In the genomic region with DNA sequence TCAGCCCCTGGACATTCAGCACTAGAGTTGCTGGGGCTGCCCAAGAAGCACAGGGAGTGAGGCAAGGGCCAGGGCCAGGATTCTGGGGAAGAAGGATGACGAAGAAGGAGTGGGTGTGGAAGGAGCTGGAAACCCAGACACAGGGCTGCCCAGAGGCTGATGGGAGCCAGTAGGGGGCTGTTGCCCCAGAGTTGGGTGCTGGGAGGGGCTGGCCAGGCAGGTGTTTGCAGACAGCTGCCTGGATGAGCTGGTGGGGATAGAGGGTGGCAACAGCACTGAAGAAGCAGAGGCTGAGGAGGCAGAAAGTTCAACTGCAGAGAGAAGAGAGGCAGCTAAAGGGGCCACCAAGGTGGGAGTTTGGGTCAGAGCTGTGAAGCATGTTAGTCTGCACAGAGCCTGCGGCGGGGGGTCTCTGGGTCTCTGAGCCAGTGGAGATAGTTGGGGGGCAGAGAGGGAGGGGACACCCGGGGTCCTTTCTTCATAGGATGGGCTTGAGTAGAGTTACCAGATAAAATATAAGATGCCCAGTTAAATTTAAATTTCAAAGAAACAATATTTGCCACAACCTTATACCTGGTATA, we compare ENCODE assay signal across 15 cellular contexts. TPM values are rescaled to one million over a fixed set of nuclear protein-coding genes. Genes with fewer than 3 reads are reported as not detected.
A peak's percentile ranks its signal among the peaks of the same experiment; 100 is the strongest.
DNase-seq lines count a peak whose midpoint lies in the region; ATAC-seq and TF ChIP-seq lines count a peak whose summit lies in the region.
"Had no signal": no experiment of that assay in that cellular context is flagged by ENCODE, and none has a peak within 500 bp of the region (broad histone marks: within the 10 kb centered on the region; RNA-seq: fewer than 3 reads in every experiment).

No MANE protein-coding gene starts in this region.

- no peaks in the 10 kb centered on the region for H3K27me3 ChIP-seq in DND-41 (ENCODE audit: insufficient read depth, low read length, poor library complexity)
- H3K27me3 ChIP-seq in RWPE2 (ENCODE audit: insufficient read depth, poor library complexity, severe bottlenecking), result no peaks in the 10 kb centered on the region
- no peaks in the 10 kb centered on the region for H3K27me3 ChIP-seq in foreskin keratinocyte
- H3K27me3 ChIP-seq: testis had no signal

- no peak overlapping the region for H2AFZ ChIP-seq in DND-41 (ENCODE audit: low read depth, low read length)

- no peaks in the 10 kb centered on the region for H4K20me1 ChIP-seq in DND-41 (ENCODE audit: insufficient read depth, low read length)

- H3K4me2 ChIP-seq in DND-41 (ENCODE audit: insufficient read depth, low read length), result no peak overlapping the region

- no peaks in the 10 kb centered on the region for H3K79me2 ChIP-seq in DND-41 (ENCODE audit: insufficient read depth, low read length)

- no peaks in the 10 kb centered on the region for H3K4me1 ChIP-seq in DND-41 (ENCODE audit: insufficient read depth, low read length)
- peaks cover 5% of the 10 kb centered on the region for H3K4me1 ChIP-seq in RWPE2 (ENCODE audit: insufficient read depth, poor library complexity, severe bottlenecking)
- H3K4me1 ChIP-seq in foreskin keratinocyte, result peaks cover 10% of the 10 kb centered on the region

- H3K9ac ChIP-seq in DND-41 (ENCODE audit: low read depth, low read length), result no peak overlapping the region

- H3K9me3 ChIP-seq in DND-41 (ENCODE audit: insufficient read depth, low read length, severe bottlenecking), result no peaks in the 10 kb centered on the region
- no peaks in the 10 kb centered on the region for H3K9me3 ChIP-seq in RWPE2 (ENCODE audit: severe bottlenecking)
- H3K9me3 ChIP-seq: testis had no signal

- DNase-seq in DND-41, result no peak
- no peak for DNase-seq in RWPE2 (ENCODE audit: low spot score)
- DNase-seq in foreskin keratinocyte, result no peak
- DNase-seq in sciatic nerve (ENCODE audit: low spot score), result no peak
- no peak for DNase-seq in H4 (ENCODE audit: low spot score)
- DNase-seq in NCI-H226, result no peak
- DNase-seq: activated CD4-positive, alpha-beta T cell treated with anti-CD3 and anti-CD28 coated beads, Interleukin-2, amount 10 ng/mL, durations not matched to agents 7 days and 5 days; activated T-cell treated with anti-CD3 and anti-CD28 coated beads, Interleukin-2, amount 50 U/mL, for 4 hours; C1 segment of cervical spinal cord; NCI-H1436 treated with DMSO at 0.1 percent for 48 hours; NCI-H526 treated with DMSO at 0.1 percent for 48 hours; testis had no signal

- ATAC-seq in DND-41 (ENCODE audit: insufficient read depth, low read depth) (peak; percentile 57; the same call in 2 of the 3 replicates), RWPE2 (ENCODE audit: low read depth) (peak; percentile 55; the same call in 2 of the 3 replicates), foreskin keratinocyte (peak; percentile 14), sciatic nerve (peak; percentile 46), HG02885 (IDR thresholded peaks at IDR 0.05; ENCODE audit: poor library complexity, unreplicated experiment) (no peak)
- ATAC-seq: activated T-cell treated with anti-CD3 and anti-CD28 coated beads, Interleukin-2, amount 50 U/mL, for 4 hours had no signal

- intact Hi-C loops in sciatic nerve (cut with DNase I), result no loop called here

- TF ChIP-seq CTCF in DND-41 (IDR thresholded peaks at IDR 0.05; ENCODE audit: borderline replicate concordance, extremely low read depth, low read length, poor library complexity, severe bottlenecking) (no peak), RWPE2 (IDR thresholded peaks at IDR 0.05; ENCODE audit: poor library complexity, severe bottlenecking) (no peak), foreskin keratinocyte (conservative IDR thresholded peaks at IDR 0.05) (no peak)

- no peaks in the 10 kb centered on the region for H3K36me3 ChIP-seq in DND-41 (ENCODE audit: insufficient read depth, low read length)
- H3K36me3 ChIP-seq in RWPE2 (ENCODE audit: low read depth), result no peaks in the 10 kb centered on the region

- H3K27ac ChIP-seq in DND-41 (ENCODE audit: low read length) (no peak overlapping the region), RWPE2 (ENCODE audit: poor library complexity, severe bottlenecking) (no peak overlapping the region), foreskin keratinocyte (no peak overlapping the region)

- H3K4me3 ChIP-seq in DND-41 (ENCODE audit: low read depth in 1 of 2, low read length in 2 of 2), result no peak overlapping the region
- no peak overlapping the region for H3K4me3 ChIP-seq in RWPE2 (ENCODE audit: severe bottlenecking)
- H3K4me3 ChIP-seq: GM12878, testis had no signal

RNA-seq across cellular contexts. Expression of gene AQP7, which starts 2.5 kb away (rescaled TPM):
- total RNA-seq in foreskin keratinocyte, result not detected in 2 replicates
- polyA plus RNA-seq in foreskin keratinocyte, result not detected in 2 replicates
- total RNA-seq in sciatic nerve, result 36.7 TPM
- 0.97 TPM in 1 of 2 replicates, not detected in the other for total RNA-seq in H4 (2014; rRNA removed; shearing (Covaris generic))
- total RNA-seq: activated T-cell treated with anti-CD3 and anti-CD28 coated beads, Interleukin-2, amount 50 U/mL, for 4 hours; dermis microvascular lymphatic vessel endothelial cell; GM12878 had no signal

RNA-seq across cellular contexts. Expression of gene AQP3, which starts 42.5 kb away (rescaled TPM):
- total RNA-seq in foreskin keratinocyte, result 129 and 173 TPM in 2 replicates
- 138 and 192 TPM in 2 replicates for polyA plus RNA-seq in foreskin keratinocyte
- total RNA-seq in sciatic nerve, result 23.7 TPM
- total RNA-seq in H4 (2014; rRNA removed; shearing (Covaris generic)), result 15.9 and 18.3 TPM in 2 replicates

Comparison
In these comparisons a context has a peak if more than half of its experiments do, and no peak if none do; other contexts are left out.
1. RNA of gene AQP7, which starts 2.5 kb away (total RNA-seq): 36.7 TPM in sciatic nerve (single experiment); not detected in foreskin keratinocyte and 0.97 TPM in H4; every median in the first group is over 10 times any median in the second.